Comparison of ENCODE assay signal across 1 cellular context in genomic region chr3:81985996-81986723, GRCh38.
TF ChIP-seq lines count a peak whose summit lies in the region.

No MANE protein-coding gene starts in this region.

TF ChIP-seq in HepG2, 621 proteins besides CTCF, POLR2A, EP300 and RAD21 (continued from another document and continues in another):
- TF ChIP-seq ZNF512B (CRISPR knock-in tag; IDR thresholded peaks at IDR 0.05; ENCODE audit: borderline replicate concordance) (no peak), NCOA2 (CRISPR knock-in tag; IDR thresholded peaks at IDR 0.05) (no peak), CAMTA2 (CRISPR knock-in tag; IDR thresholded peaks at IDR 0.05; ENCODE audit: borderline replicate concordance) (no peak), ZFP91 (CRISPR knock-in tag; IDR thresholded peaks at IDR 0.05; ENCODE audit: borderline replicate concordance) (no peak), MEIS2 (CRISPR knock-in tag; IDR thresholded peaks at IDR 0.05) (no peak), CBX5 (CRISPR knock-in tag; IDR thresholded peaks at IDR 0.05; ENCODE audit: borderline replicate concordance) (no peak), ZFP90 (CRISPR knock-in tag; IDR thresholded peaks at IDR 0.05; ENCODE audit: borderline replicate concordance) (no peak), MIER2 (CRISPR knock-in tag; IDR thresholded peaks at IDR 0.05) (no peak; the same call in 1 of the 2 replicates), ZNF713 (CRISPR knock-in tag; IDR thresholded peaks at IDR 0.05) (no peak), NFRKB (IDR thresholded peaks at IDR 0.05) (no peak), ZNF687 (CRISPR knock-in tag; IDR thresholded peaks at IDR 0.05) (peak; percentile 52), ZNF792 (CRISPR knock-in tag; IDR thresholded peaks at IDR 0.05) (no peak), ZNF3 (CRISPR knock-in tag; IDR thresholded peaks at IDR 0.05) (no peak), SIX1 (CRISPR knock-in tag; IDR thresholded peaks at IDR 0.05; ENCODE audit: borderline replicate concordance) (no peak), MTA1 (CRISPR knock-in tag; IDR thresholded peaks at IDR 0.05; ENCODE audit: borderline replicate concordance) (no peak), REXO4 (CRISPR knock-in tag; IDR thresholded peaks at IDR 0.05; ENCODE audit: borderline replicate concordance) (no peak), TARDBP (CRISPR knock-in tag; IDR thresholded peaks at IDR 0.05) (no peak), PAX8 (CRISPR knock-in tag; IDR thresholded peaks at IDR 0.05; ENCODE audit: borderline replicate concordance) (no peak), HDAC2 (CRISPR knock-in tag; IDR thresholded peaks at IDR 0.05) (no peak), MXD4 (CRISPR knock-in tag; IDR thresholded peaks at IDR 0.05) (peak; percentile 77), ZNF282 (IDR thresholded peaks at IDR 0.05; ENCODE audit: partially characterized antibody) (no peak), ZNF563 (CRISPR knock-in tag; IDR thresholded peaks at IDR 0.05) (no peak), RAD51 (IDR thresholded peaks at IDR 0.05; ENCODE audit: borderline replicate concordance) (no peak), ELF3 (CRISPR knock-in tag; IDR thresholded peaks at IDR 0.05) (peak; percentile 57; the same call in 1 of the 2 replicates), ZNF251 (CRISPR knock-in tag; IDR thresholded peaks at IDR 0.05) (no peak)
- TF ChIP-seq, protein P1, sequence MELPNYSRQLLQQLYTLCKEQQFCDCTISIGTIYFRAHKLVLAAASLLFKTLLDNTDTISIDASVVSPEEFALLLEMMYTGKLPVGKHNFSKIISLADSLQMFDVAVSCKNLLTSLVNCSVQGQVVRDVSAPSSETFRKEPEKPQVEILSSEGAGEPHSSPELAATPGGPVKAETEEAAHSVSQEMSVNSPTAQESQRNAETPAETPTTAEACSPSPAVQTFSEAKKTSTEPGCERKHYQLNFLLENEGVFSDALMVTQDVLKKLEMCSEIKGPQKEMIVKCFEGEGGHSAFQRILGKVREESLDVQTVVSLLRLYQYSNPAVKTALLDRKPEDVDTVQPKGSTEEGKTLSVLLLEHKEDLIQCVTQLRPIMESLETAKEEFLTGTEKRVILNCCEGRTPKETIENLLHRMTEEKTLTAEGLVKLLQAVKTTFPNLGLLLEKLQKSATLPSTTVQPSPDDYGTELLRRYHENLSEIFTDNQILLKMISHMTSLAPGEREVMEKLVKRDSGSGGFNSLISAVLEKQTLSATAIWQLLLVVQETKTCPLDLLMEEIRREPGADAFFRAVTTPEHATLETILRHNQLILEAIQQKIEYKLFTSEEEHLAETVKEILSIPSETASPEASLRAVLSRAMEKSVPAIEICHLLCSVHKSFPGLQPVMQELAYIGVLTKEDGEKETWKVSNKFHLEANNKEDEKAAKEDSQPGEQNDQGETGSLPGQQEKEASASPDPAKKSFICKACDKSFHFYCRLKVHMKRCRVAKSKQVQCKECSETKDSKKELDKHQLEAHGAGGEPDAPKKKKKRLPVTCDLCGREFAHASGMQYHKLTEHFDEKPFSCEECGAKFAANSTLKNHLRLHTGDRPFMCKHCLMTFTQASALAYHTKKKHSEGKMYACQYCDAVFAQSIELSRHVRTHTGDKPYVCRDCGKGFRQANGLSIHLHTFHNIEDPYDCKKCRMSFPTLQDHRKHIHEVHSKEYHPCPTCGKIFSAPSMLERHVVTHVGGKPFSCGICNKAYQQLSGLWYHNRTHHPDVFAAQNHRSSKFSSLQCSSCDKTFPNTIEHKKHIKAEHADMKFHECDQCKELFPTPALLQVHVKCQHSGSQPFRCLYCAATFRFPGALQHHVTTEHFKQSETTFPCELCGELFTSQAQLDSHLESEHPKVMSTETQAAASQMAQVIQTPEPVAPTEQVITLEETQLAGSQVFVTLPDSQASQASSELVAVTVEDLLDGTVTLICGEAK (IDR thresholded peaks at IDR 0.05) = 0 out of 2 replicates have a peak, but pooled peaks have one; percentile 18
- TF ChIP-seq, protein P1 (CRISPR knock-in tag; IDR thresholded peaks at IDR 0.05) = no peak
- TF ChIP-seq, protein P2, sequence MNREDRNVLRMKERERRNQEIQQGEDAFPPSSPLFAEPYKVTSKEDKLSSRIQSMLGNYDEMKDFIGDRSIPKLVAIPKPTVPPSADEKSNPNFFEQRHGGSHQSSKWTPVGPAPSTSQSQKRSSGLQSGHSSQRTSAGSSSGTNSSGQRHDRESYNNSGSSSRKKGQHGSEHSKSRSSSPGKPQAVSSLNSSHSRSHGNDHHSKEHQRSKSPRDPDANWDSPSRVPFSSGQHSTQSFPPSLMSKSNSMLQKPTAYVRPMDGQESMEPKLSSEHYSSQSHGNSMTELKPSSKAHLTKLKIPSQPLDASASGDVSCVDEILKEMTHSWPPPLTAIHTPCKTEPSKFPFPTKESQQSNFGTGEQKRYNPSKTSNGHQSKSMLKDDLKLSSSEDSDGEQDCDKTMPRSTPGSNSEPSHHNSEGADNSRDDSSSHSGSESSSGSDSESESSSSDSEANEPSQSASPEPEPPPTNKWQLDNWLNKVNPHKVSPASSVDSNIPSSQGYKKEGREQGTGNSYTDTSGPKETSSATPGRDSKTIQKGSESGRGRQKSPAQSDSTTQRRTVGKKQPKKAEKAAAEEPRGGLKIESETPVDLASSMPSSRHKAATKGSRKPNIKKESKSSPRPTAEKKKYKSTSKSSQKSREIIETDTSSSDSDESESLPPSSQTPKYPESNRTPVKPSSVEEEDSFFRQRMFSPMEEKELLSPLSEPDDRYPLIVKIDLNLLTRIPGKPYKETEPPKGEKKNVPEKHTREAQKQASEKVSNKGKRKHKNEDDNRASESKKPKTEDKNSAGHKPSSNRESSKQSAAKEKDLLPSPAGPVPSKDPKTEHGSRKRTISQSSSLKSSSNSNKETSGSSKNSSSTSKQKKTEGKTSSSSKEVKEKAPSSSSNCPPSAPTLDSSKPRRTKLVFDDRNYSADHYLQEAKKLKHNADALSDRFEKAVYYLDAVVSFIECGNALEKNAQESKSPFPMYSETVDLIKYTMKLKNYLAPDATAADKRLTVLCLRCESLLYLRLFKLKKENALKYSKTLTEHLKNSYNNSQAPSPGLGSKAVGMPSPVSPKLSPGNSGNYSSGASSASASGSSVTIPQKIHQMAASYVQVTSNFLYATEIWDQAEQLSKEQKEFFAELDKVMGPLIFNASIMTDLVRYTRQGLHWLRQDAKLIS (CRISPR knock-in tag; IDR thresholded peaks at IDR 0.05) = no peak
- TF ChIP-seq, protein P3, sequence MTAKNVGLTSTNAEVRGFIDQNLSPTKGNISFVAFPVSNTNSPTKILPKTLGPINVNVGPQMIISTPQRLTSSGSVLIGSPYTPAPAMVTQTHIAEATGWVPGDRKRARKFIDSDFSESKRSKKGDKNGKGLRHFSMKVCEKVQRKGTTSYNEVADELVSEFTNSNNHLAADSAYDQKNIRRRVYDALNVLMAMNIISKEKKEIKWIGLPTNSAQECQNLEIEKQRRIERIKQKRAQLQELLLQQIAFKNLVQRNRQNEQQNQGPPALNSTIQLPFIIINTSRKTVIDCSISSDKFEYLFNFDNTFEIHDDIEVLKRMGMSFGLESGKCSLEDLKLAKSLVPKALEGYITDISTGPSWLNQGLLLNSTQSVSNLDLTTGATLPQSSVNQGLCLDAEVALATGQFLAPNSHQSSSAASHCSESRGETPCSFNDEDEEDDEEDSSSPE (CRISPR knock-in tag; IDR thresholded peaks at IDR 0.05) = no peak
- TF ChIP-seq, protein P4, sequence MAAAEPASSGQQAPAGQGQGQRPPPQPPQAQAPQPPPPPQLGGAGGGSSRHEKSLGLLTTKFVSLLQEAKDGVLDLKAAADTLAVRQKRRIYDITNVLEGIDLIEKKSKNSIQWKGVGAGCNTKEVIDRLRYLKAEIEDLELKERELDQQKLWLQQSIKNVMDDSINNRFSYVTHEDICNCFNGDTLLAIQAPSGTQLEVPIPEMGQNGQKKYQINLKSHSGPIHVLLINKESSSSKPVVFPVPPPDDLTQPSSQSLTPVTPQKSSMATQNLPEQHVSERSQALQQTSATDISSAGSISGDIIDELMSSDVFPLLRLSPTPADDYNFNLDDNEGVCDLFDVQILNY (CRISPR knock-in tag; conservative IDR thresholded peaks at IDR 0.05) = no peak
- TF ChIP-seq, protein P5, sequence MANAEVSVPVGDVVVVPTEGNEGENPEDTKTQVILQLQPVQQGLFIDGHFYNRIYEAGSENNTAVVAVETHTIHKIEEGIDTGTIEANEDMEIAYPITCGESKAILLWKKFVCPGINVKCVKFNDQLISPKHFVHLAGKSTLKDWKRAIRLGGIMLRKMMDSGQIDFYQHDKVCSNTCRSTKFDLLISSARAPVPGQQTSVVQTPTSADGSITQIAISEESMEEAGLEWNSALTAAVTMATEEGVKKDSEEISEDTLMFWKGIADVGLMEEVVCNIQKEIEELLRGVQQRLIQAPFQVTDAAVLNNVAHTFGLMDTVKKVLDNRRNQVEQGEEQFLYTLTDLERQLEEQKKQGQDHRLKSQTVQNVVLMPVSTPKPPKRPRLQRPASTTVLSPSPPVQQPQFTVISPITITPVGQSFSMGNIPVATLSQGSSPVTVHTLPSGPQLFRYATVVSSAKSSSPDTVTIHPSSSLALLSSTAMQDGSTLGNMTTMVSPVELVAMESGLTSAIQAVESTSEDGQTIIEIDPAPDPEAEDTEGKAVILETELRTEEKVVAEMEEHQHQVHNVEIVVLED (CRISPR knock-in tag; IDR thresholded peaks at IDR 0.05; ENCODE audit: borderline replicate concordance) = no peak
